ENCODE assay signal across 16 cellular contexts in the genomic region with DNA sequence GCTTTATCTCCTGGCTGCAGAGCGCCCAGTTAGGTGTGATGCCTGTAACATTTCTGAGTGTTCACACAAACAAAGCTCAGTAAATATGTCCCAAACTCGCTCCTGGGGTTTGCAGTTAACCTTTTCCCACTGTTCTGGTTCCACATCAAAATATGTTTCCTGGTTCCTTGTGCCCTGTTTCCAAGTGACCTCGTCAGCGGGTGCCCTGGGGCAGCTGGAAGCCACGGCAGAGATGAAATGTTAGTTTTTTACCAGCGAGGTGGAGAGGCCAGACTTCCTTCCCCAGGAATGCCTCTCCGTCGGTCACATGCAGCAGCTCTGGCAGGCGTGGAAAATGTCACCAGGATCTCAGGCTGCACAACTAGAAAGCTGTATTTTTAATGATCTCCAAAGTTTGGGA.
"Had no signal": no experiment of that assay in that cellular context is flagged by ENCODE, and none has a peak within 500 bp of the region (broad histone marks: within the 10 kb centered on the region; RNA-seq: fewer than 3 reads in every experiment).

No MANE protein-coding gene starts in this region.

- H3K27ac Mint-ChIP-seq: activated CD4-positive, alpha-beta memory T cell treated with anti-CD3 and anti-CD28 coated beads, Interleukin-2, amount 10 ng/mL, durations not matched to agents 7 days and 5 days; activated naive CD4-positive, alpha-beta T cell treated with anti-CD3 and anti-CD28 coated beads, Interleukin-2, amount 50 U/mL, for 24 hours; activated T-helper 2 cell treated with anti-CD3 and anti-CD28 coated beads, Interferon-gamma antibody, Interleukin-2, Interleukin-4, amounts not matched to agents 10 μg/mL and 5 μg/mL and 100 μg/mL, durations not matched to agents 14 hours and 24 hours and 36 hours had no signal

- H3K36me3 ChIP-seq: breast epithelium had no signal

- H3K4me1 Mint-ChIP-seq: activated CD4-positive, alpha-beta memory T cell treated with anti-CD3 and anti-CD28 coated beads, Interleukin-2, amount 10 ng/mL, durations not matched to agents 7 days and 5 days had no signal

- DNase-seq: activated CD4-positive, alpha-beta memory T cell treated with anti-CD3 and anti-CD28 coated beads, Interleukin-2, amount 10 ng/mL, durations not matched to agents 7 days and 5 days; activated CD8-positive, alpha-beta memory T cell treated with anti-CD3 and anti-CD28 coated beads, Interleukin-2, amount 50 U/mL, for 48 hours; anterior cingulate cortex; foreskin keratinocyte; head of caudate nucleus; mesendoderm; SK-N-SH; stimulated activated CD4-positive, alpha-beta T cell treated with anti-CD3 and anti-CD28 coated beads, Interleukin-15, amount 100 ng/mL, for 24 hours; stimulated activated CD4-positive, alpha-beta T cell treated with anti-CD3 and anti-CD28 coated beads, Interleukin-4, amount 100 ng/mL, for 4 hours; stomach had no signal

- H3K4me3 ChIP-seq: breast epithelium, stomach, thoracic aorta had no signal

- H3K27me3 ChIP-seq: breast epithelium, foreskin keratinocyte, stomach had no signal

- H3K27ac ChIP-seq: breast epithelium, foreskin keratinocyte, stomach, thoracic aorta had no signal

- H3K9ac ChIP-seq: SK-N-SH had no signal

- H3K27me3 Mint-ChIP-seq: activated CD4-positive, alpha-beta memory T cell treated with anti-CD3 and anti-CD28 coated beads, Interleukin-2, amount 10 ng/mL, durations not matched to agents 7 days and 5 days; activated naive CD4-positive, alpha-beta T cell treated with anti-CD3 and anti-CD28 coated beads, Interleukin-2, amount 50 U/mL, for 24 hours had no signal

- ATAC-seq: activated CD4-positive, CD25-positive, alpha-beta regulatory T cell treated with anti-CD3 and anti-CD28 coated beads, Interleukin-2, amount 50 U/mL, for 24 hours; foreskin keratinocyte had no signal

- FAIRE-seq: TTC549 had no signal

- H3K4me3 Mint-ChIP-seq: activated CD4-positive, alpha-beta memory T cell treated with anti-CD3 and anti-CD28 coated beads, Interleukin-2, amount 10 ng/mL, durations not matched to agents 7 days and 5 days; activated naive CD4-positive, alpha-beta T cell treated with anti-CD3 and anti-CD28 coated beads, Interleukin-2, amount 50 U/mL, for 24 hours had no signal

- H3K4me1 ChIP-seq: breast epithelium, foreskin keratinocyte had no signal

- H3K9me3 Mint-ChIP-seq: activated CD4-positive, alpha-beta memory T cell treated with anti-CD3 and anti-CD28 coated beads, Interleukin-2, amount 10 ng/mL, durations not matched to agents 7 days and 5 days; activated naive CD4-positive, alpha-beta T cell treated with anti-CD3 and anti-CD28 coated beads, Interleukin-2, amount 50 U/mL, for 24 hours; activated T-helper 2 cell treated with anti-CD3 and anti-CD28 coated beads, Interferon-gamma antibody, Interleukin-2, Interleukin-4, amounts not matched to agents 10 μg/mL and 5 μg/mL and 100 μg/mL, durations not matched to agents 14 hours and 24 hours and 36 hours had no signal

- H3K4me2 ChIP-seq: SK-N-SH had no signal

- H3K9me3 ChIP-seq: breast epithelium, SK-N-SH, stomach, thoracic aorta had no signal
